8 cellular contexts compared by ENCODE assay signal in genomic region chr5:54310433-54311177, GRCh38. TPM values are rescaled to one million over a fixed set of nuclear protein-coding genes. Genes with fewer than 3 reads are reported as not detected.
A peak's percentile ranks its signal among the peaks of the same experiment; 100 is the strongest.
DNase-seq lines count a peak whose midpoint lies in the region; ATAC-seq and TF ChIP-seq lines count a peak whose summit lies in the region.

Gene ARL15, minus strand, starts transcription at chr5:54310573.

- H3K9me3 ChIP-seq in BE2C (no peaks in the 10 kb centered on the region), colonic mucosa (no peaks in the 10 kb centered on the region)

- peak; percentile 97 for ATAC-seq in HG03460 (IDR thresholded peaks at IDR 0.05; ENCODE audit: unreplicated experiment)
- ATAC-seq in left colon = peak; percentile 91

- peak; percentile 97 for DNase-seq in BE2C
- DNase-seq in GM19240 (ENCODE audit: insufficient read length, low spot score) = peak; percentile 78
- DNase-seq in NCI-H526 (lab: John Stamatoyannopoulos, UW) = peak; percentile 88 to 95
- peak; percentile 98 for DNase-seq in activated CD4-positive, alpha-beta T cell treated with anti-CD3 and anti-CD28 coated beads for 48 hours
- DNase-seq in colonic mucosa = peak; percentile 99
- peak; percentile 98 for DNase-seq in left colon
- peak; percentile 98 for DNase-seq in stimulated activated CD4-positive, alpha-beta T cell treated with anti-CD3 and anti-CD28 coated beads, Interleukin-1b, Interleukin-23, amount 100 ng/mL, for 48 hours

- intact Hi-C loops in colonic mucosa (cut with DNase I) = no loop called here
- intact Hi-C loops in left colon (cut with DNase I, micrococcal nuclease) = no loop called here

- no peaks in the 10 kb centered on the region for H3K4me1 ChIP-seq in BE2C
- H3K4me1 ChIP-seq in colonic mucosa = no peaks in the 10 kb centered on the region

- H3K27me3 ChIP-seq in BE2C (peaks cover 23% of the 10 kb centered on the region), colonic mucosa (no peaks in the 10 kb centered on the region)

- peak within 1 kb of the TSS; percentile 88 to 97 for H3K9ac ChIP-seq in colonic mucosa (ENCODE audit: low read depth in 2 of 2, low read length in 2 of 2)

- H3K36me3 ChIP-seq in BE2C (no peaks in the 10 kb centered on the region), colonic mucosa (no peaks in the 10 kb centered on the region)

- H3K27ac ChIP-seq in colonic mucosa = peak within 1 kb of the TSS; percentile 93

- H3K4me3 ChIP-seq in BE2C (ENCODE audit: low read depth, low read length) = peak within 1 kb of the TSS; percentile 83
- peak within 1 kb of the TSS; percentile 89 for H3K4me3 ChIP-seq in colonic mucosa

- TF ChIP-seq CTCF in BE2C (IDR thresholded peaks at IDR 0.05; ENCODE audit: low read depth, low read length) (no peak), colonic mucosa (IDR thresholded peaks at IDR 0.05) (no peak)

RNA-seq across cellular contexts. Expression of gene ARL15, which starts in this region (rescaled TPM):
- polyA plus RNA-seq in BE2C (2012; ENCODE audit: insufficient read depth, insufficient read length, low read depth) = 2.0 TPM
- 10 to 100 TPM; 18.4 to 35.1 TPM for total RNA-seq in colonic mucosa
- total RNA-seq in left colon = 10 to 100 TPM; 25.2 to 27.2 TPM

Comparison
In these comparisons a context has a peak if more than half of its experiments do, and no peak if none do; other contexts are left out.
1. Peak in every context shown above with its lines: DNase-seq, ATAC-seq, H3K4me3 ChIP-seq and H3K27ac ChIP-seq.